ENCODE assay signal across 21 cellular contexts in genomic region chr15:100642217-100642949, GRCh38. TPM values are rescaled to one million over a fixed set of nuclear protein-coding genes. Genes with fewer than 3 reads are reported as not detected.
DNase-seq lines count a peak whose midpoint lies in the region; ATAC-seq, FAIRE-seq and TF ChIP-seq lines count a peak whose summit lies in the region.
"Had no signal": no experiment of that assay in that cellular context is flagged by ENCODE, and none has a peak within 500 bp of the region (broad histone marks: within the 10 kb centered on the region; RNA-seq: fewer than 3 reads in every experiment).

No MANE protein-coding gene starts in this region.

- H4K20me1 ChIP-seq in HepG2 (ENCODE audit: insufficient read depth, low read length): peaks cover 13% of the 10 kb centered on the region

- no peaks in the 10 kb centered on the region for H3K9me3 Mint-ChIP-seq in CD4-positive, CD25-positive, alpha-beta regulatory T cell
- H3K9me3 Mint-ChIP-seq: CD8-positive, alpha-beta T cell had no signal

- intact Hi-C loops in HepG2 (cut with micrococcal nuclease; ENCODE audit: unreplicated experiment): no loop called here

- TF ChIP-seq EP300 in HepG2 (IDR thresholded peaks at IDR 0.05; ENCODE audit: low read depth in 2 of 2, low read length in 2 of 2): no peak
- no peak for TF ChIP-seq EP300 in HepG2 (CRISPR knock-in tag; IDR thresholded peaks at IDR 0.05; ENCODE audit: borderline replicate concordance)

- TF ChIP-seq POLR2A in HepG2 (IDR thresholded peaks at IDR 0.05; ENCODE audit: insufficient read depth in 1 of 2, low read depth in 2 of 2, low read length in 2 of 2): no peak

- H3K27ac Mint-ChIP-seq in CD4-positive, CD25-positive, alpha-beta regulatory T cell: peak overlapping the region in 2 of 3 donors; percentile 5 to 20
- H3K27ac Mint-ChIP-seq in T-helper 17 cell: peak overlapping the region; percentile 49
- H3K27ac Mint-ChIP-seq: CD8-positive, alpha-beta T cell had no signal

- H3K4me1 ChIP-seq in CD4-positive, CD25-positive, alpha-beta regulatory T cell (ENCODE audit: control insufficient read depth, insufficient read depth, low read length, poor library complexity, severe bottlenecking): no peaks in the 10 kb centered on the region
- H3K4me1 ChIP-seq in HepG2 (ENCODE audit: insufficient read depth, low read length): peaks cover 31% of the 10 kb centered on the region
- H3K4me1 ChIP-seq: BLaER1 treated with 17β-estradiol and CSF1 and Interleukin-3, amounts not matched to agents 10 nM and 100 nM had no signal

- H3K27me3 Mint-ChIP-seq in CD4-positive, CD25-positive, alpha-beta regulatory T cell: no peaks in the 10 kb centered on the region
- no peaks in the 10 kb centered on the region for H3K27me3 Mint-ChIP-seq in T-helper 17 cell

- no peak for TF ChIP-seq RAD21 in HepG2 (CRISPR knock-in tag; IDR thresholded peaks at IDR 0.05)

- H3K4me3 Mint-ChIP-seq in CD4-positive, CD25-positive, alpha-beta regulatory T cell: no peak overlapping the region
- H3K4me3 Mint-ChIP-seq in T-helper 17 cell: no peak overlapping the region
- H3K4me3 Mint-ChIP-seq: CD8-positive, alpha-beta T cell had no signal

- H3K9me3 ChIP-seq in CD4-positive, CD25-positive, alpha-beta regulatory T cell (ENCODE audit: control insufficient read depth in 2 of 2, low read length in 2 of 2): no peaks in the 10 kb centered on the region
- H3K9me3 ChIP-seq in T-helper 17 cell (ENCODE audit: control insufficient read depth, low read length, poor library complexity, severe bottlenecking) (no peaks in the 10 kb centered on the region), HepG2 (ENCODE audit: low read length) (no peaks in the 10 kb centered on the region)
- H3K9me3 ChIP-seq: BLaER1 treated with 17β-estradiol and CSF1 and Interleukin-3, amounts not matched to agents 10 nM and 100 nM; HAP-1 had no signal

- CTCF ChIA-PET in HepG2 (lab: Yijun Ruan, JAX; ENCODE audit: low intra/inter-chr PET ratio, low total read pairs): no interaction called here

- peaks cover 43 to 51% (median 48%) of the 10 kb centered on the region in 4 donors for H3K4me1 Mint-ChIP-seq in CD4-positive, CD25-positive, alpha-beta regulatory T cell
- H3K4me1 Mint-ChIP-seq in T-helper 17 cell: peaks cover 36% of the 10 kb centered on the region

- H3K4me2 ChIP-seq in HepG2 (ENCODE audit: low read depth, low read length): no peak overlapping the region
- H3K4me2 ChIP-seq: BLaER1 treated with 17β-estradiol and CSF1 and Interleukin-3, amounts not matched to agents 10 nM and 100 nM had no signal

- POLR2A ChIA-PET in HepG2 (lab: Yijun Ruan, JAX): no interaction called here

- peaks cover 11% of the 10 kb centered on the region for H3K36me3 Mint-ChIP-seq in CD4-positive, CD25-positive, alpha-beta regulatory T cell
- H3K36me3 Mint-ChIP-seq in T-helper 17 cell (ENCODE audit: low read depth): no peaks in the 10 kb centered on the region

- H3K79me2 ChIP-seq in HepG2 (ENCODE audit: insufficient read depth, low read length): peaks cover 56% of the 10 kb centered on the region

- in situ Hi-C loops in HepG2 (cut with HindIII; ENCODE audit: extremely low pct_ligation_motif_present, low pct_unique_long_range_greater_than_20kb): no loop called here

- no peak overlapping the region for H2AFZ ChIP-seq in HepG2 (ENCODE audit: low read length)

- no peak overlapping the region for H3K4me3 ChIP-seq in CD4-positive, CD25-positive, alpha-beta regulatory T cell (ENCODE audit: low read depth, low read length)
- H3K4me3 ChIP-seq in HepG2 (replicated peaks in 1 of 3; ENCODE audit: insufficient read depth in 1 of 3, low read depth in 2 of 3, low read length in 3 of 3) (no peak overlapping the region), retinal pigment epithelial cell (ENCODE audit: low read length) (no peak overlapping the region)
- H3K4me3 ChIP-seq: BLaER1 treated with 17β-estradiol and CSF1 and Interleukin-3, amounts not matched to agents 10 nM and 100 nM; HAP-1 had no signal

- FAIRE-seq in HepG2 (lab: Jason Lieb, UNC) (no peak), urothelium cell line (lab: Jason Lieb, UNC) (no peak)
- FAIRE-seq: D721Med, GM12892, GM19239, H1 had no signal

- ATAC-seq in CD4-positive, CD25-positive, alpha-beta regulatory T cell (ENCODE audit: low read depth in 2 of 2): no peak
- no peak for ATAC-seq in T-helper 17 cell
- ATAC-seq in HepG2: peak; percentile 38; the same call in 2 of the 3 replicates
- ATAC-seq in GM19467 (IDR thresholded peaks at IDR 0.05; ENCODE audit: unreplicated experiment): no peak
- ATAC-seq: CD8-positive, alpha-beta T cell had no signal

- no peak overlapping the region for H3K27ac ChIP-seq in CD4-positive, CD25-positive, alpha-beta regulatory T cell (ENCODE audit: insufficient read depth, low read length, poor library complexity, severe bottlenecking)
- H3K27ac ChIP-seq in HepG2 (ENCODE audit: extremely low read length, insufficient read depth, low read length): no peak overlapping the region
- H3K27ac ChIP-seq: BLaER1 treated with 17β-estradiol and CSF1 and Interleukin-3, amounts not matched to agents 10 nM and 100 nM had no signal

- no peak overlapping the region for H3K9ac ChIP-seq in HepG2 (ENCODE audit: insufficient read depth, low read depth, low read length)
- H3K9ac ChIP-seq: BLaER1 treated with 17β-estradiol and CSF1 and Interleukin-3, amounts not matched to agents 10 nM and 100 nM had no signal

- DNase-seq in CD4-positive, CD25-positive, alpha-beta regulatory T cell: no peak
- DNase-seq in T-helper 17 cell: no peak
- DNase-seq in HepG2 (ENCODE audit: low spot score): no peak
- peak; percentile 25 for DNase-seq in retinal pigment epithelial cell (ENCODE audit: low read depth)
- no peak for DNase-seq in NCI-H82 (lab: John Stamatoyannopoulos, UW)
- DNase-seq in amniotic stem cell (lab: John Stamatoyannopoulos, UW): no peak
- DNase-seq in urothelium cell line (ENCODE audit: low spot score): no peak
- DNase-seq: ACHN; CD8-positive, alpha-beta T cell; COR-L47; DMS153; DND-41; GDM1; IMR-90 had no signal

- H3K36me3 ChIP-seq in CD4-positive, CD25-positive, alpha-beta regulatory T cell (ENCODE audit: control insufficient read depth, insufficient read depth, low read length): no peaks in the 10 kb centered on the region
- no peaks in the 10 kb centered on the region; a peak in 2 of 5 replicates for H3K36me3 ChIP-seq in HepG2 (replicated peaks in 1 of 2; ENCODE audit: control insufficient read depth in 1 of 2, insufficient read depth in 2 of 2, low read length in 2 of 2)
- H3K36me3 ChIP-seq: HAP-1 had no signal

- 87% methylated on average over 9 of the region's 9 CpGs for WGBS in HepG2 (ENCODE audit: low lambda C conversion rate)

- H3K27me3 ChIP-seq in CD4-positive, CD25-positive, alpha-beta regulatory T cell (ENCODE audit: control insufficient read depth, insufficient read depth, low read length): no peaks in the 10 kb centered on the region
- H3K27me3 ChIP-seq in HepG2 (ENCODE audit: control insufficient read depth in 1 of 2, insufficient read depth in 2 of 2, low read length in 2 of 2): no peaks in the 10 kb centered on the region
- H3K27me3 ChIP-seq: BLaER1 treated with 17β-estradiol and CSF1 and Interleukin-3, amounts not matched to agents 10 nM and 100 nM had no signal

- BruUV-seq in HepG2 (replicated peaks; lab: Mats Ljungman, UMichigan): no TSS peak

- TF ChIP-seq CTCF in HepG2 (CRISPR knock-in tag; IDR thresholded peaks at IDR 0.05) (no peak), retinal pigment epithelial cell (conservative IDR thresholded peaks at IDR 0.05; ENCODE audit: low read depth, low read length) (peak; percentile 8)

RNA-seq across cellular contexts. Expression of gene ASB7, which starts 40.0 kb away (rescaled TPM):
- 20.3 TPM for total RNA-seq in CD4-positive, CD25-positive, alpha-beta regulatory T cell
- 10 to 100 TPM; 10.5 to 14.9 (median 12.7) TPM for polyA plus RNA-seq in CD4-positive, CD25-positive, alpha-beta regulatory T cell
- total RNA-seq in T-helper 17 cell (10 to 100 TPM; 13.0 to 17.9 TPM), HepG2 (2016; rRNA removed; fragmentation: Illumina TruSeq; extraction: Trizol) (12.1 and 15.2 TPM in 2 replicates)
- 3.5 and 3.6 TPM in 2 replicates for total RNA-seq in HepG2 (2016; cell fraction: cytosol; rRNA removed; fragmentation: Illumina TruSeq; extraction: Trizol; ENCODE audit: low read depth)
- total RNA-seq in HepG2 (2016; cell fraction: insoluble cytoplasmic fraction; rRNA removed; fragmentation: Illumina TruSeq; extraction: Trizol): 12.5 and 13.8 TPM in 2 replicates
- total RNA-seq in HepG2 (2016; cell fraction: membrane; rRNA removed; fragmentation: Illumina TruSeq; extraction: Trizol): 7.2 and 7.8 TPM in 2 replicates
- total RNA-seq in HepG2 (2016; cell fraction: nucleus; rRNA removed; fragmentation: Illumina TruSeq; extraction: Trizol): 13.1 and 13.4 TPM in 2 replicates
- polyA plus RNA-seq in HepG2 (2011; rRNA removed): 7.7 and 8.3 TPM in 2 replicates
- 6.0 and 6.7 TPM in 2 replicates for polyA plus RNA-seq in HepG2 (2011; cell fraction: cytosol; rRNA removed)
- 6.9 and 7.6 TPM in 2 replicates for polyA plus RNA-seq in HepG2 (2011; cell fraction: nucleus; rRNA removed)
- 5.3 and 5.7 TPM in 2 replicates for polyA plus RNA-seq in HepG2 (2012)
- polyA plus RNA-seq in HepG2 (2016; cell fraction: cytosol; fragmentation: Illumina TruSeq; extraction: Trizol; ENCODE audit: low read depth): 0.51 and 0.92 TPM in 2 replicates
- 10.5 and 11.4 TPM in 2 replicates for polyA plus RNA-seq in HepG2 (2016; cell fraction: insoluble cytoplasmic fraction; fragmentation: Illumina TruSeq; extraction: Trizol; ENCODE audit: low read depth)
- polyA plus RNA-seq in HepG2 (2016; cell fraction: membrane; fragmentation: Illumina TruSeq; extraction: Trizol; ENCODE audit: low read depth): 2.8 and 3.0 TPM in 2 replicates
- polyA plus RNA-seq in HepG2 (2016; cell fraction: nucleus; fragmentation: Illumina TruSeq; extraction: Trizol; ENCODE audit: insufficient read depth, low read depth): 12.7 and 13.0 TPM in 2 replicates
- polyA minus RNA-seq in HepG2 (2011; rRNA and poly(A)+ RNA removed; ENCODE audit: low replicate concordance): 14.1 and 28.8 TPM in 2 replicates
- 8.4 and 10.1 TPM in 2 replicates for polyA minus RNA-seq in HepG2 (2011; cell fraction: cytosol; rRNA and poly(A)+ RNA removed)
- polyA minus RNA-seq in HepG2 (2011; cell fraction: nucleus; rRNA and poly(A)+ RNA removed): 25.6 and 30.2 TPM in 2 replicates

RNA-seq across cellular contexts. Expression of gene LINS1, which starts 40.4 kb away (rescaled TPM):
- total RNA-seq in CD4-positive, CD25-positive, alpha-beta regulatory T cell: 62.5 TPM
- polyA plus RNA-seq in CD4-positive, CD25-positive, alpha-beta regulatory T cell: 10 to 100 TPM; 37.8 to 62.8 (median 54.4) TPM
- total RNA-seq in T-helper 17 cell (10 to 100 TPM; 50.0 to 53.5 TPM), HepG2 (2016; rRNA removed; fragmentation: Illumina TruSeq; extraction: Trizol) (9.6 and 10.4 TPM in 2 replicates)
- total RNA-seq in HepG2 (2016; cell fraction: cytosol; rRNA removed; fragmentation: Illumina TruSeq; extraction: Trizol; ENCODE audit: low read depth): 3.5 and 5.2 TPM in 2 replicates
- total RNA-seq in HepG2 (2016; cell fraction: insoluble cytoplasmic fraction; rRNA removed; fragmentation: Illumina TruSeq; extraction: Trizol): 9.2 and 9.9 TPM in 2 replicates
- total RNA-seq in HepG2 (2016; cell fraction: membrane; rRNA removed; fragmentation: Illumina TruSeq; extraction: Trizol): 3.2 and 5.2 TPM in 2 replicates
- total RNA-seq in HepG2 (2016; cell fraction: nucleus; rRNA removed; fragmentation: Illumina TruSeq; extraction: Trizol): 24.6 and 32.3 TPM in 2 replicates
- polyA plus RNA-seq in HepG2 (2011; rRNA removed): 9.8 and 10.0 TPM in 2 replicates
- 1.6 and 3.0 TPM in 2 replicates for polyA plus RNA-seq in HepG2 (2011; cell fraction: cytosol; rRNA removed)
- 13.4 and 14.4 TPM in 2 replicates for polyA plus RNA-seq in HepG2 (2011; cell fraction: nucleus; rRNA removed)
- polyA plus RNA-seq in HepG2 (2012): 3.9 and 4.8 TPM in 2 replicates
- 0.54 and 1.7 TPM in 2 replicates for polyA plus RNA-seq in HepG2 (2016; cell fraction: cytosol; fragmentation: Illumina TruSeq; extraction: Trizol; ENCODE audit: low read depth)
- 6.5 and 7.2 TPM in 2 replicates for polyA plus RNA-seq in HepG2 (2016; cell fraction: insoluble cytoplasmic fraction; fragmentation: Illumina TruSeq; extraction: Trizol; ENCODE audit: low read depth)
- polyA plus RNA-seq in HepG2 (2016; cell fraction: membrane; fragmentation: Illumina TruSeq; extraction: Trizol; ENCODE audit: low read depth): 2.4 and 3.1 TPM in 2 replicates
- 38.7 and 40.0 TPM in 2 replicates for polyA plus RNA-seq in HepG2 (2016; cell fraction: nucleus; fragmentation: Illumina TruSeq; extraction: Trizol; ENCODE audit: insufficient read depth, low read depth)
- polyA minus RNA-seq in HepG2 (2011; rRNA and poly(A)+ RNA removed; ENCODE audit: low replicate concordance): 13.1 and 33.6 TPM in 2 replicates
- 1.3 and 3.7 TPM in 2 replicates for polyA minus RNA-seq in HepG2 (2011; cell fraction: cytosol; rRNA and poly(A)+ RNA removed)
- polyA minus RNA-seq in HepG2 (2011; cell fraction: nucleus; rRNA and poly(A)+ RNA removed): 30.8 and 36.2 TPM in 2 replicates
